ENCODE assay signal across 7 cellular contexts in genomic region chr5:95646226-95646568, GRCh38. TPM values are rescaled to one million over a fixed set of nuclear protein-coding genes. Genes with fewer than 3 reads are reported as not detected.
DNase-seq lines count a peak whose midpoint lies in the region; ATAC-seq and TF ChIP-seq lines count a peak whose summit lies in the region.
"Not testable (repeated sequence)": the region's sequence is repeated elsewhere in the genome, so short reads cannot be mapped to it uniquely, and the experiment has no call there.

No MANE protein-coding gene starts in this region.

- not testable (repeated sequence) for TF ChIP-seq POLR2A in spleen (IDR thresholded peaks at IDR 0.05)

- peak overlapping the region; percentile 72; the same call in 1 of the 2 replicates for H3K4me3 ChIP-seq in GM12864 (ENCODE audit: low read depth, low read length)
- H3K4me3 ChIP-seq in SJCRH30 = peak overlapping the region; percentile 64; the same call in 1 of the 2 replicates
- peak overlapping the region; percentile 51 for H3K4me3 ChIP-seq in colonic mucosa
- not testable (repeated sequence) for H3K4me3 ChIP-seq in hepatocyte
- peak overlapping the region in 6 of 8 donors; percentile 39 to 66 (median 50) for H3K4me3 ChIP-seq in spleen

- TF ChIP-seq CTCF in GM12864 (IDR thresholded peaks at IDR 0.05; ENCODE audit: low read depth, low read length, missing control alignments); colonic mucosa (IDR thresholded peaks at IDR 0.05); hepatocyte (IDR thresholded peaks at IDR 0.05; ENCODE audit: poor library complexity); spleen (IDR thresholded peaks at IDR 0.05 in 8 of 11, conservative IDR thresholded peaks at IDR 0.05 in 3 of 11): not testable (repeated sequence)

- H4K20me1 ChIP-seq in hepatocyte (ENCODE audit: insufficient read depth, poor library complexity, severe bottlenecking) = not testable (repeated sequence)

- not testable (repeated sequence) for H3K27ac ChIP-seq in SJCRH30
- peak overlapping the region; percentile 91 for H3K27ac ChIP-seq in colonic mucosa
- H3K27ac ChIP-seq in hepatocyte = peak overlapping the region; percentile 62
- H3K27ac ChIP-seq in spleen = peak overlapping the region in 7 of 8 donors; percentile 89 to 95 (median 94)

- H3K4me2 ChIP-seq in hepatocyte = peak overlapping the region; percentile 57

- not testable (repeated sequence) for H3K9me3 ChIP-seq in SJCRH30 (replicated peaks); colonic mucosa; hepatocyte (ENCODE audit: low read depth); spleen

- peak overlapping the region; percentile 81 to 87 for H3K27ac Mint-ChIP-seq in natural killer cell treated with Interleukin-12 subunit alpha and Interleukin-12 subunit beta and Interleukin-15 and Interleukin-18, amount 100 ng/mL, for 72 hours

- not testable (repeated sequence) for H3K27me3 ChIP-seq in SJCRH30; colonic mucosa; hepatocyte; spleen (replicated peaks in 1 of 7)

- H3K36me3 ChIP-seq in SJCRH30; colonic mucosa; hepatocyte (replicated peaks; ENCODE audit: insufficient read depth, low read depth); spleen: not testable (repeated sequence)

- not testable (repeated sequence) for DNase-seq in GM12864 (ENCODE audit: low read depth); SJCRH30; colonic mucosa; hepatocyte (ENCODE audit: low spot score); natural killer cell treated with Interleukin-12 subunit alpha and Interleukin-12 subunit beta and Interleukin-15 and Interleukin-18, amount 100 ng/mL, for 72 hours (ENCODE audit: low spot score); spleen
- peak; percentile 7 for DNase-seq in activated gamma-delta T cell (lab: John Stamatoyannopoulos, UW)

- not testable (repeated sequence) for H3K36me3 Mint-ChIP-seq in natural killer cell treated with Interleukin-12 subunit alpha and Interleukin-12 subunit beta and Interleukin-15 and Interleukin-18, amount 100 ng/mL, for 72 hours

- not testable (repeated sequence) for H3K9me3 Mint-ChIP-seq in natural killer cell treated with Interleukin-12 subunit alpha and Interleukin-12 subunit beta and Interleukin-15 and Interleukin-18, amount 100 ng/mL, for 72 hours

- H3K9ac ChIP-seq in colonic mucosa (ENCODE audit: low read depth in 2 of 2, low read length in 2 of 2) = peak overlapping the region in 1 of 2 donors; percentile 82

- not testable (repeated sequence) for H3K27me3 Mint-ChIP-seq in natural killer cell treated with Interleukin-12 subunit alpha and Interleukin-12 subunit beta and Interleukin-15 and Interleukin-18, amount 100 ng/mL, for 72 hours

- not testable (repeated sequence) for H3K79me2 ChIP-seq in hepatocyte

- not testable (repeated sequence) for H3K9me2 ChIP-seq in hepatocyte (replicated peaks; ENCODE audit: insufficient read depth)

- peak overlapping the region; percentile 76 for H3K4me3 Mint-ChIP-seq in natural killer cell treated with Interleukin-12 subunit alpha and Interleukin-12 subunit beta and Interleukin-15 and Interleukin-18, amount 100 ng/mL, for 72 hours

- not testable (repeated sequence) for ATAC-seq in natural killer cell treated with Interleukin-12 subunit alpha and Interleukin-12 subunit beta and Interleukin-15 and Interleukin-18, amount 100 ng/mL, for 72 hours

- WGBS in hepatocyte (ENCODE audit: low lambda C conversion rate, missing lambda C conversion rate) = 89% methylated on average over 17 of the region's 17 CpGs
- 87 to 94% (median 91%) methylated on average over 14 to 17 of the region's 17 CpGs for WGBS in spleen, 5 donors

- H3K4me1 Mint-ChIP-seq in natural killer cell treated with Interleukin-12 subunit alpha and Interleukin-12 subunit beta and Interleukin-15 and Interleukin-18, amount 100 ng/mL, for 72 hours (ENCODE audit: low read depth in 2 of 2) = peaks cover 13 to 14% of the 10 kb centered on the region in 2 donors

- peak overlapping the region; percentile 60 for H2AFZ ChIP-seq in hepatocyte

- H3K4me1 ChIP-seq in SJCRH30, colonic mucosa: not testable (repeated sequence)
- H3K4me1 ChIP-seq in hepatocyte (ENCODE audit: insufficient read depth) (peaks cover 17% of the 10 kb centered on the region), spleen (peaks cover 11 to 42% (median 24%) of the 10 kb centered on the region in 6 donors)

- intact Hi-C loops in colonic mucosa (cut with DNase I) = loop anchor here (10.0 kb wide), 1 partner anchor 689 kb away; no protein-coding TSS in a partner anchor
- intact Hi-C loops in spleen (cut with DNase I; ENCODE audit: low total_unique reads) = loop anchor here (5.0 to 10.0 kb wide), 2 partner anchors 201 to 689 kb away; no protein-coding TSS in a partner anchor

RNA-seq across cellular contexts. Expression of gene RFESD, which starts 0.4 kb away (rescaled TPM):
- total RNA-seq in SJCRH30 (2014; rRNA removed; shearing (Covaris generic)) = 1.2 and 1.4 TPM in 2 replicates
- total RNA-seq in colonic mucosa = 1 to 10 TPM in 1 of 2 donors, under 1 TPM in 1; 0.89 to 2.0 TPM
- 1.6 and 3.6 TPM in 2 replicates for total RNA-seq in hepatocyte
- 2.3 and 3.4 TPM in 2 replicates for polyA plus RNA-seq in hepatocyte
- total RNA-seq in natural killer cell treated with Interleukin-12 subunit alpha and Interleukin-12 subunit beta and Interleukin-15 and Interleukin-18, amount 100 ng/mL, for 72 hours = 1 to 10 TPM in 1 of 2 donors, under 1 TPM in 1; 0.98 to 5.5 TPM
- total RNA-seq in spleen = 1 to 10 TPM; 2.2 to 6.5 (median 3.6) TPM
- polyA plus RNA-seq in spleen = 1 to 10 TPM; 1.3 to 3.2 (median 2.5) TPM

RNA-seq across cellular contexts. Expression of gene GPR150, which starts 26.3 kb away (rescaled TPM):
- total RNA-seq in SJCRH30 (2014; rRNA removed; shearing (Covaris generic)) = not detected in 2 replicates
- total RNA-seq in colonic mucosa (under 1 TPM; 0.27 to 0.52 TPM), hepatocyte (0.36 TPM in 1 of 2 replicates, not detected in the other), spleen (under 1 TPM in 5 of 7 donors, not detected in 2; 0.23 to 0.83 (median 0.38) TPM)
- polyA plus RNA-seq in hepatocyte (1.0 and 1.3 TPM in 2 replicates), spleen (1 to 10 TPM in 1 of 3 donors, under 1 TPM in 2; 0.70 to 1.1 (median 0.83) TPM)
- under 1 TPM in 1 of 2 donors, not detected in 1; 0.21 TPM for total RNA-seq in natural killer cell treated with Interleukin-12 subunit alpha and Interleukin-12 subunit beta and Interleukin-15 and Interleukin-18, amount 100 ng/mL, for 72 hours

RNA-seq across cellular contexts. Expression of gene SPATA9, which starts 36.6 kb away (rescaled TPM):
- total RNA-seq in SJCRH30 (2014; rRNA removed; shearing (Covaris generic)) = 1.7 and 1.8 TPM in 2 replicates
- total RNA-seq in colonic mucosa = under 1 TPM; 0.37 to 0.40 TPM
- total RNA-seq in hepatocyte = 0.33 TPM in 1 of 2 replicates, not detected in the other
- 0.17 and 1.2 TPM in 2 replicates for polyA plus RNA-seq in hepatocyte
- total RNA-seq in natural killer cell treated with Interleukin-12 subunit alpha and Interleukin-12 subunit beta and Interleukin-15 and Interleukin-18, amount 100 ng/mL, for 72 hours = 1 to 10 TPM; 1.4 to 1.9 TPM
- 1 to 10 TPM in 3 of 7 donors, under 1 TPM in 3, not detected in 1; 0.23 to 2.1 (median 1.0) TPM for total RNA-seq in spleen
- polyA plus RNA-seq in spleen = 1 to 10 TPM in 2 of 3 donors, under 1 TPM in 1; 0.70 to 2.8 (median 1.1) TPM
